Comparison of ENCODE assay signal across 18 cellular contexts in the genomic region with DNA sequence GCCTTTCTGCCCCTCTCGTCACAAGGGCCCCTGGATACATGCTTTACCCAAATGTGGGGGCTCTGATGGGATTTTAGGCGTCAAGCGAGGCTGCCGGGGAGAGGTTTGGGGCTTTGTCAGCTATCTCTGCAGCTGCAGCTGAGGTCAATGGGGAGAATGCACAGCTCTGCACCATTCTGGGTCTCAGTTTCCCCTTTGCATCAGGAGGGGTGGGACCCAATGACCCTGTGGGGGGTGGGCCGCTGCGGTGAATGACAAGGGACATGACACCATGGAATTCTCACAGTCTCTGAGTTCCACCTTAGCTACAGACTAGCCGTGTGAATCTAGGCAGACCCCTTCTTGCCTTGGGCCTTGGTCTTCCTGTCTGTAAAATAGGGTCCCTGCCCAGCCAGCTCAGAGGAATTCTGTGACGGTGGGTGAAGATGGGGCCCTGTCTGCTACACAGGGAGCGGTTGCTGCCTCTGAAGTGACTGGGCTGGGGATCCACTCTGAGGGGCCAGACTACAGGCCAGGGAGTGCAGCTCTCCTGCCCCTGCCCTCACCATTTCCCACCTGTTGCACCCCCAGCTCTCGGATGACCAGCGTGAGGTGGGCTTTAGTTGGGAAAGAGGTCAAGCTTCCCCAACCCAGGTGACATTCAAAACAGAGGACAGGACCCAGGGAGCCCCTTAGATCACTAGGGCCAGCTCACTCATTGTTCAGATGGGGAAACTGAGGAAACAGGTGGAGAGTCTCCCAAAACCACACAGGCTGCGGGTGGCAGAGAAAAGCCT. TPM values are rescaled to one million over a fixed set of nuclear protein-coding genes. Genes with fewer than 3 reads are reported as not detected.
A peak's percentile ranks its signal among the peaks of the same experiment; 100 is the strongest.
DNase-seq lines count a peak whose midpoint lies in the region; ATAC-seq, FAIRE-seq and TF ChIP-seq lines count a peak whose summit lies in the region.
"Had no signal": no experiment of that assay in that cellular context is flagged by ENCODE, and none has a peak within 500 bp of the region (broad histone marks: within the 10 kb centered on the region; RNA-seq: fewer than 3 reads in every experiment).

No MANE protein-coding gene starts in this region.

- H3K27ac ChIP-seq in GM23338 (ENCODE audit: low read depth) = no peak overlapping the region
- no peak overlapping the region for H3K27ac ChIP-seq in HEK293 (ENCODE audit: extremely low read depth, low read depth, low read length)
- H3K27ac ChIP-seq in kidney (ENCODE audit: low read depth in 2 of 2, low read length in 2 of 2) = no peak overlapping the region
- no peak overlapping the region for H3K27ac ChIP-seq in gastrocnemius medialis

- H3K4me3 ChIP-seq in GM23338 (no peak overlapping the region), HEK293 (ENCODE audit: low read depth, low read length) (no peak overlapping the region), kidney (ENCODE audit: low read length in 2 of 2) (no peak overlapping the region), gastrocnemius medialis (no peak overlapping the region)

- no peaks in the 10 kb centered on the region for H3K9me3 ChIP-seq in HEK293 (ENCODE audit: control insufficient read depth, insufficient read depth, low read depth, low read length)
- no peaks in the 10 kb centered on the region for H3K9me3 ChIP-seq in kidney (ENCODE audit: control insufficient read depth in 1 of 2, low read length in 2 of 2)
- H3K9me3 ChIP-seq in gastrocnemius medialis = no peaks in the 10 kb centered on the region

- H4K20me1 ChIP-seq in GM23338 (replicated peaks; ENCODE audit: insufficient read depth) = no peaks in the 10 kb centered on the region

- no peak for ATAC-seq in GM23338
- no peak for ATAC-seq in HG02678 (IDR thresholded peaks at IDR 0.05; ENCODE audit: unreplicated experiment)
- ATAC-seq in natural killer cell treated with Interleukin-12 subunit alpha and Interleukin-12 subunit beta and Interleukin-15 and Interleukin-18, amount 100 ng/mL, for 72 hours = no peak
- ATAC-seq in gastrocnemius medialis = no peak
- no peak for ATAC-seq in GM19351 (IDR thresholded peaks at IDR 0.05; ENCODE audit: unreplicated experiment)

- H2AFZ ChIP-seq in GM23338 = peak overlapping the region; percentile 91; the same call in 1 of the 2 replicates

- POLR2A ChIA-PET in HEK293 (lab: Yijun Ruan, JAX) = no interaction called here

- in situ Hi-C loops in gastrocnemius medialis (cut with MboI; ENCODE audit: low sequenced_read_pairs in 4 of 4) = no loop called here

- no peaks in the 10 kb centered on the region for H3K9me2 ChIP-seq in GM23338 (ENCODE audit: insufficient read depth)

- no peak overlapping the region for H3K4me3 Mint-ChIP-seq in GM23338
- H3K4me3 Mint-ChIP-seq in natural killer cell treated with Interleukin-12 subunit alpha and Interleukin-12 subunit beta and Interleukin-15 and Interleukin-18, amount 100 ng/mL, for 72 hours = no peak overlapping the region
- H3K4me3 Mint-ChIP-seq: CD4-positive, alpha-beta memory T cell had no signal

- no peak overlapping the region; the same call in 1 of the 2 replicates for H3K4me2 ChIP-seq in GM23338

- H3K36me3 ChIP-seq in GM23338 (ENCODE audit: insufficient read depth) (no peaks in the 10 kb centered on the region), HEK293 (ENCODE audit: control insufficient read depth in 2 of 2, insufficient read depth in 1 of 2, low read length in 2 of 2) (no peaks in the 10 kb centered on the region), kidney (ENCODE audit: control insufficient read depth in 1 of 2, insufficient read depth in 2 of 2, low read length in 2 of 2) (no peaks in the 10 kb centered on the region), gastrocnemius medialis (no peaks in the 10 kb centered on the region)

- no peak overlapping the region for H3K9ac ChIP-seq in kidney (ENCODE audit: low read length in 2 of 2)

- DNase-seq in GM23338 (ENCODE audit: low spot score) (no peak), kidney (peak; percentile 42), posterior vena cava (ENCODE audit: low spot score) (peak; percentile 45), gastrocnemius medialis (no peak)
- no peak for DNase-seq in natural killer cell treated with Interleukin-12 subunit alpha and Interleukin-12 subunit beta and Interleukin-15 and Interleukin-18, amount 100 ng/mL, for 72 hours (ENCODE audit: low spot score)
- DNase-seq: C1 segment of cervical spinal cord; CD4-positive, alpha-beta memory T cell; COR-L47; DMS153; DND-41; GOT3; H7; HCEC 1CT had no signal

- H3K27me3 ChIP-seq in GM23338 (ENCODE audit: insufficient read depth) (peaks cover 30% of the 10 kb centered on the region), gastrocnemius medialis (no peaks in the 10 kb centered on the region)

- peaks cover 20% of the 10 kb centered on the region; the same call in 2 of the 3 replicates for H3K4me1 Mint-ChIP-seq in GM23338
- H3K4me1 Mint-ChIP-seq in natural killer cell treated with Interleukin-12 subunit alpha and Interleukin-12 subunit beta and Interleukin-15 and Interleukin-18, amount 100 ng/mL, for 72 hours (ENCODE audit: low read depth in 2 of 2) = no peaks in the 10 kb centered on the region

- no peaks in the 10 kb centered on the region for H3K36me3 Mint-ChIP-seq in GM23338 (ENCODE audit: low read depth)
- no peaks in the 10 kb centered on the region for H3K36me3 Mint-ChIP-seq in natural killer cell treated with Interleukin-12 subunit alpha and Interleukin-12 subunit beta and Interleukin-15 and Interleukin-18, amount 100 ng/mL, for 72 hours
- H3K36me3 Mint-ChIP-seq: CD4-positive, alpha-beta memory T cell had no signal

- H3K27me3 Mint-ChIP-seq in GM23338 (ENCODE audit: insufficient read depth, low read depth, poor library complexity) = peaks cover 27% of the 10 kb centered on the region
- peaks cover 2 to 6% of the 10 kb centered on the region in 2 donors for H3K27me3 Mint-ChIP-seq in natural killer cell treated with Interleukin-12 subunit alpha and Interleukin-12 subunit beta and Interleukin-15 and Interleukin-18, amount 100 ng/mL, for 72 hours
- H3K27me3 Mint-ChIP-seq: CD4-positive, alpha-beta memory T cell had no signal

- no peak for FAIRE-seq in kidney (lab: Jason Lieb, UNC)
- FAIRE-seq: G401.6, GM12892 had no signal

- no peak overlapping the region for H3K27ac Mint-ChIP-seq in GM23338
- no peak overlapping the region for H3K27ac Mint-ChIP-seq in natural killer cell treated with Interleukin-12 subunit alpha and Interleukin-12 subunit beta and Interleukin-15 and Interleukin-18, amount 100 ng/mL, for 72 hours
- H3K27ac Mint-ChIP-seq: CD4-positive, alpha-beta memory T cell had no signal

- no peaks in the 10 kb centered on the region for H3K9me3 Mint-ChIP-seq in GM23338
- H3K9me3 Mint-ChIP-seq in natural killer cell treated with Interleukin-12 subunit alpha and Interleukin-12 subunit beta and Interleukin-15 and Interleukin-18, amount 100 ng/mL, for 72 hours = no peaks in the 10 kb centered on the region

- H3K4me1 ChIP-seq in GM23338 (ENCODE audit: insufficient read depth) (peaks cover 10% of the 10 kb centered on the region; the same call in 1 of the 2 replicates), HEK293 (ENCODE audit: control insufficient read depth, insufficient read depth, low read length) (no peaks in the 10 kb centered on the region; the same call in 1 of the 2 replicates), kidney (ENCODE audit: control insufficient read depth in 1 of 2, insufficient read depth in 1 of 2, low read depth in 1 of 2, low read length in 2 of 2) (no peaks in the 10 kb centered on the region), gastrocnemius medialis (no peaks in the 10 kb centered on the region)

- H3F3A ChIP-seq in GM23338 (replicated peaks; ENCODE audit: low read depth) = no peaks in the 10 kb centered on the region

- TF ChIP-seq CTCF in GM23338 (conservative IDR thresholded peaks at IDR 0.05; ENCODE audit: low read depth in 2 of 2) (no peak), HEK293 (tag by site-specific recombination; IDR thresholded peaks at IDR 0.05) (no peak), kidney (IDR thresholded peaks at IDR 0.05; ENCODE audit: borderline replicate concordance, extremely low read depth, insufficient read depth) (no peak), gastrocnemius medialis (IDR thresholded peaks at IDR 0.05 in 4 of 5, conservative IDR thresholded peaks at IDR 0.05 in 1 of 5) (no peak)

- CTCF ChIA-PET in HEK293 (lab: Yijun Ruan, JAX) = interaction anchor here (0.7 kb wide), 2 partner anchors 46 to 600 kb away, joined by 3 to 4 read pairs; no protein-coding TSS in a partner anchor

- intact Hi-C loops in kidney (cut with DNase I) (no loop called here), posterior vena cava (cut with DNase I) (no loop called here), gastrocnemius medialis (cut with DNase I; ENCODE audit: low total_unique reads) (no loop called here)

- no peaks in the 10 kb centered on the region for H3K79me2 ChIP-seq in GM23338 (replicated peaks; ENCODE audit: insufficient read depth)

- TF ChIP-seq POLR2A in gastrocnemius medialis (IDR thresholded peaks at IDR 0.05) = no peak

TF ChIP-seq in GM23338, 12 proteins besides CTCF, POLR2A, EP300 and RAD21:
- no peak for TF ChIP-seq EZH2phosphoT487 (IDR thresholded peaks at IDR 0.05; ENCODE audit: unreplicated experiment)

TF ChIP-seq in HEK293, 187 proteins besides CTCF, POLR2A, EP300 and RAD21:
- TF ChIP-seq ZNF664 (tag by site-specific recombination; IDR thresholded peaks at IDR 0.05) (no peak), SCRT2 (tag by site-specific recombination; IDR thresholded peaks at IDR 0.05) (peak; percentile 87), SCRT1 (tag by site-specific recombination; IDR thresholded peaks at IDR 0.05; ENCODE audit: borderline replicate concordance) (peak; percentile 64; the same call in 1 of the 2 replicates)
TF ChIP-seq in HEK293: peak in this region for 2.

RNA-seq across cellular contexts. Expression of gene WNT11, which starts 35.9 kb away (rescaled TPM):
- total RNA-seq in GM23338 (2014; rRNA removed; shearing (Covaris generic)) = 0.56 and 3.0 TPM in 2 replicates
- polyA plus RNA-seq in GM23338 (2016; fragmentation: Nextera tagmentation; extraction: Ambion mirVana) (0.44 TPM in 1 of 2 replicates, not detected in the other), kidney (ENCODE audit: insufficient read depth, low read depth, low replicate concordance) (0.80 TPM)
- total RNA-seq in kidney (2.2 TPM), posterior vena cava (10 to 100 TPM; 39.2 to 59.3 TPM), gastrocnemius medialis (1 to 10 TPM; 2.9 to 6.5 (median 4.0) TPM)
- total RNA-seq in natural killer cell treated with Interleukin-12 subunit alpha and Interleukin-12 subunit beta and Interleukin-15 and Interleukin-18, amount 100 ng/mL, for 72 hours = 1 to 10 TPM in 1 of 2 donors, under 1 TPM in 1; 0.57 to 1.7 TPM

Comparison
In these comparisons a context has a peak if more than half of its experiments do, and no peak if none do; other contexts are left out.
1. DNase-seq: peak in kidney (single experiment) and posterior vena cava (single experiment); none in GM23338 (single experiment), natural killer cell treated with Interleukin-12 subunit alpha and Interleukin-12 subunit beta and Interleukin-15 and Interleukin-18, amount 100 ng/mL, for 72 hours (single experiment) and gastrocnemius medialis (0 of 2).
2. RNA of gene WNT11, which starts 35.9 kb away (total RNA-seq): 39.2 to 59.3 TPM in posterior vena cava; 2.9 to 6.5 TPM in gastrocnemius medialis, 2.2 TPM in kidney (single experiment), 0.57 to 1.7 TPM in natural killer cell treated with Interleukin-12 subunit alpha and Interleukin-12 subunit beta and Interleukin-15 and Interleukin-18, amount 100 ng/mL, for 72 hours and 0.56 to 3.0 TPM in GM23338; every median in the first group is over 4 times any median in the second.